In genomic region chr20:44384423-44385027, GRCh38 we compare ENCODE assay signal across 9 cellular contexts. TPM values are rescaled to one million over a fixed set of nuclear protein-coding genes. Genes with fewer than 3 reads are reported as not detected.
DNase-seq lines count a peak whose midpoint lies in the region; ATAC-seq and TF ChIP-seq lines count a peak whose summit lies in the region.
"Had no signal": no experiment of that assay in that cellular context is flagged by ENCODE, and none has a peak within 500 bp of the region (broad histone marks: within the 10 kb centered on the region; RNA-seq: fewer than 3 reads in every experiment).

No MANE protein-coding gene starts in this region.

- TF ChIP-seq POLR2A in uterus (IDR thresholded peaks at IDR 0.05) = no peak

- no peak overlapping the region for H2AFZ ChIP-seq in MM.1S (ENCODE audit: low read length)

- H3K27me3 ChIP-seq in MM.1S (replicated peaks; ENCODE audit: insufficient read depth, low read length) = peaks cover 8% of the 10 kb centered on the region
- no peaks in the 10 kb centered on the region for H3K27me3 ChIP-seq in uterus

- H3K27ac Mint-ChIP-seq in glutamatergic neuron (ENCODE audit: unreplicated experiment) = no peak overlapping the region

- DNase-seq in GM12865 (ENCODE audit: low read depth) (peak; percentile 76), MM.1S (peak; percentile 79), SK-N-MC (ENCODE audit: low read depth, low spot score) (peak; percentile 16), glutamatergic neuron (peak; percentile 89), posterior cingulate gyrus (peak; percentile 65 to 96 (median 84)), uterus (peak; percentile 69 to 72)
- DNase-seq in activated gamma-delta T cell treated with anti-CD3 and anti-CD28 coated beads, Interleukin-2, amount 50 U/mL, for 16 hours (ENCODE audit: low read depth) = peak; percentile 80

- H3K4me3 Mint-ChIP-seq in glutamatergic neuron (ENCODE audit: unreplicated experiment) = no peak overlapping the region

- no peaks in the 10 kb centered on the region for H3K79me2 ChIP-seq in MM.1S (ENCODE audit: low read length)

- no peaks in the 10 kb centered on the region for H3K4me1 Mint-ChIP-seq in glutamatergic neuron (ENCODE audit: low read depth, unreplicated experiment)

- H4K20me1 ChIP-seq in MM.1S (ENCODE audit: insufficient read depth, low read length) = no peaks in the 10 kb centered on the region

- H3K36me3 Mint-ChIP-seq in glutamatergic neuron (ENCODE audit: unreplicated experiment) = no peaks in the 10 kb centered on the region

- no peaks in the 10 kb centered on the region for H3K9me2 ChIP-seq in MM.1S (replicated peaks; ENCODE audit: insufficient read depth, low read length)

- H3K4me3 ChIP-seq in GM12865 (ENCODE audit: low read depth, low read length) = no peak overlapping the region
- H3K4me3 ChIP-seq in MM.1S (ENCODE audit: low read length) = no peak overlapping the region
- no peak overlapping the region for H3K4me3 ChIP-seq in SK-N-MC
- no peak overlapping the region for H3K4me3 ChIP-seq in uterus

- no peaks in the 10 kb centered on the region for H3K36me3 ChIP-seq in MM.1S (replicated peaks; ENCODE audit: insufficient read depth, low read length)
- H3K36me3 ChIP-seq in SK-N-MC (ENCODE audit: insufficient read depth, low read length) = no peaks in the 10 kb centered on the region
- no peaks in the 10 kb centered on the region for H3K36me3 ChIP-seq in uterus

- H3K27ac ChIP-seq in MM.1S (ENCODE audit: low read length) = no peak overlapping the region
- H3K27ac ChIP-seq in SK-N-MC = no peak overlapping the region
- H3K27ac ChIP-seq in uterus = no peak overlapping the region

- no peaks in the 10 kb centered on the region for H3K9me3 ChIP-seq in MM.1S (replicated peaks; ENCODE audit: insufficient read depth, low read length)
- H3K9me3 ChIP-seq in SK-N-MC (ENCODE audit: low read depth, low read length) = no peaks in the 10 kb centered on the region
- no peaks in the 10 kb centered on the region for H3K9me3 ChIP-seq in uterus

- H3K9ac ChIP-seq in MM.1S (ENCODE audit: low read length) (no peak overlapping the region), SK-N-MC (ENCODE audit: insufficient read length) (no peak overlapping the region)

- TF ChIP-seq CTCF in GM12865 (IDR thresholded peaks at IDR 0.05; ENCODE audit: insufficient read depth, low read depth, low read length, missing control alignments) = peak; percentile 94
- TF ChIP-seq CTCF in MM.1S (IDR thresholded peaks at IDR 0.05; ENCODE audit: low read length) = peak; percentile 92
- TF ChIP-seq CTCF in glutamatergic neuron (IDR thresholded peaks at IDR 0.05; ENCODE audit: partially characterized antibody, unreplicated experiment) = peak; percentile 91
- peak; percentile 58 to 75 (median 65) for TF ChIP-seq CTCF in uterus (IDR thresholded peaks at IDR 0.05)

- no peaks in the 10 kb centered on the region for H3K27me3 Mint-ChIP-seq in glutamatergic neuron (ENCODE audit: unreplicated experiment)

- no peak overlapping the region for H3K4me2 ChIP-seq in MM.1S (ENCODE audit: low read depth, low read length)

- H3F3A ChIP-seq in MM.1S (ENCODE audit: insufficient read depth, low read length) = no peaks in the 10 kb centered on the region

- intact Hi-C loops in posterior cingulate gyrus (cut with DNase I) = loop anchor here (5.0 kb wide), 4 partner anchors 83 to 298 kb away; no protein-coding TSS in a partner anchor
- intact Hi-C loops in uterus (cut with DNase I; ENCODE audit: low total_unique reads) = no loop called here

- ATAC-seq in GM21576 (IDR thresholded peaks at IDR 0.05; ENCODE audit: unreplicated experiment) = no peak

- H3K4me1 ChIP-seq in MM.1S (ENCODE audit: low read length) (peaks cover 4% of the 10 kb centered on the region; the same call in 1 of the 2 replicates), uterus (no peaks in the 10 kb centered on the region)

- H3K9me3 Mint-ChIP-seq in glutamatergic neuron (ENCODE audit: unreplicated experiment) = no peaks in the 10 kb centered on the region

RNA-seq across cellular contexts. Expression of gene HNF4A, which starts 29.0 kb away (rescaled TPM):
- total RNA-seq in glutamatergic neuron (ENCODE audit: unreplicated experiment) (not detected), uterus (under 1 TPM in 2 of 4 donors, not detected in 2; under 0.01 to 0.26 TPM)
- total RNA-seq: glomerular endothelial cell had no signal

RNA-seq across cellular contexts. Expression of gene R3HDML, which starts 47.7 kb away (rescaled TPM):
- total RNA-seq in glutamatergic neuron (ENCODE audit: unreplicated experiment) = not detected
- total RNA-seq in uterus = not detected
- total RNA-seq: glomerular endothelial cell had no signal

Comparison
In these comparisons a context has a peak if more than half of its experiments do, and no peak if none do; other contexts are left out.
1. DNase-seq: peak in every context shown above with its lines; median percentile 89 in glutamatergic neuron; 84 in posterior cingulate gyrus; 80 in activated gamma-delta T cell treated with anti-CD3 and anti-CD28 coated beads, Interleukin-2, amount 50 U/mL, for 16 hours; 79 in MM.1S; 76 in GM12865; 70 in uterus; 16 in SK-N-MC.